9 cellular contexts compared by ENCODE assay signal in the genomic region with DNA sequence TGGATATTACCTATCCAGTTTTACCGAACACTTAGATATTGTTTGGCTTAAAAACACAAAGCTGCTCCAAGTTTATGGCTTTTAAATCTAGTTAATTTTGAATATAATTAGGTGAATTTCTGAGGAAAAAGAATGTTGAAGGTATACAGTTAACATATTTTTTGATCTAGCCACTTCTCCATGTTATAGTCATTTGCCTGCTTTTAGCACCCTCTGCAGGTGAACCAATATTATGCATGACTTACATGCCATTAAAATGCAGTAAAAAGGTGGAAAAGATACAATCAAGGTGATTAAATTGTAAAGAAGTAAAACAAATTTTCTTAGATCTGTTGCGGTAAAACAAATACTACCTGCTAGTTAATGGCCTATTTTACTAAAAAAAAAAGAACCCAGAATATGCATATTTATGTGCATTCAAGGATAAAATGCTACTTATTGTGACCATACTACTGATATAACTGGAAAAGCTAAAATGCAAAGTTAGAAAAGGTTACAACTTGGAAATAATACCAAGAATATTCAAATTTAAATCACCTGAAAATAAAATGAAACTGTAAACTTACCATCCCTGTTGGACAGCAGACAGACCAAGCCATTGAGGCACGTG.
DNase-seq lines count a peak whose midpoint lies in the region; FAIRE-seq and TF ChIP-seq lines count a peak whose summit lies in the region.
"Had no signal": no experiment of that assay in that cellular context is flagged by ENCODE, and none has a peak within 500 bp of the region (broad histone marks: within the 10 kb centered on the region; RNA-seq: fewer than 3 reads in every experiment).

No MANE protein-coding gene starts in this region.

- DNase-seq in DMS53 treated with DMSO at 0.1 percent for 48 hours (lab: John Stamatoyannopoulos, UW; ENCODE audit: unreplicated experiment), result peak; percentile 24
- peak; percentile 5 for DNase-seq in HTR-8/SVneo (ENCODE audit: insufficient read length, low spot score)
- peak; percentile 40 for DNase-seq in RKO (ENCODE audit: low spot score)
- no peak for DNase-seq in frontal cortex (ENCODE audit: low spot score in 2 of 2)
- no peak for DNase-seq in spleen
- DNase-seq in activated effector memory CD4-positive, alpha-beta T cell treated with anti-CD3 and anti-CD28 coated beads, Interleukin-2, amount 50 U/mL, for 16 hours, result no peak
- no peak for DNase-seq in stimulated activated CD4-positive, alpha-beta T cell treated with anti-CD3 and anti-CD28 coated beads, Interleukin-12 subunit alpha, Interleukin-12 subunit beta, amount 100 ng/mL, for 4 hours
- no peak for DNase-seq in posterior cingulate gyrus
- DNase-seq: pancreas had no signal

- no peak for TF ChIP-seq POLR2A in spleen (IDR thresholded peaks at IDR 0.05)

- H3K9me3 ChIP-seq in spleen, result peaks cover 0 to 3% (median 0%) of the 10 kb centered on the region in 8 donors
- H3K9me3 ChIP-seq: pancreas had no signal

- peaks cover 0 to 81% (median 10%) of the 10 kb centered on the region in 6 donors for H3K36me3 ChIP-seq in spleen
- H3K36me3 ChIP-seq: pancreas had no signal

- no peak overlapping the region for H3K27ac ChIP-seq in spleen
- H3K27ac ChIP-seq: pancreas had no signal

- H3K4me1 ChIP-seq in spleen, result no peaks in the 10 kb centered on the region
- H3K4me1 ChIP-seq: pancreas had no signal

- TF ChIP-seq CTCF in spleen (IDR thresholded peaks at IDR 0.05 in 8 of 11, conservative IDR thresholded peaks at IDR 0.05 in 3 of 11), result peak in 10 of 11 experiments; percentile 18 to 57 (median 42)

- 96 to 98% (median 98%) methylated on average over 3 of the region's 3 CpGs for WGBS in spleen, 5 donors

- H3K27me3 ChIP-seq in spleen (replicated peaks in 1 of 7), result no peaks in the 10 kb centered on the region
- H3K27me3 ChIP-seq: pancreas had no signal

- intact Hi-C loops in spleen (cut with DNase I; ENCODE audit: low total_unique reads) (no loop called here), posterior cingulate gyrus (cut with DNase I) (loop anchor here (10.0 kb wide), 3 partner anchors 298 to 598 kb away; no protein-coding TSS in a partner anchor)

- H3K4me3 ChIP-seq in spleen, result no peak overlapping the region
- H3K4me3 ChIP-seq: pancreas had no signal

- FAIRE-seq in HTR-8/SVneo (lab: Jason Lieb, UNC) (no peak), frontal cortex (lab: Jason Lieb, UNC) (peak; percentile 81)

Comparison
In these comparisons a context has a peak if more than half of its experiments do, and no peak if none do; other contexts are left out.
1. DNase-seq: peak in DMS53 treated with DMSO at 0.1 percent for 48 hours (single experiment), HTR-8/SVneo (single experiment) and RKO (single experiment); none in frontal cortex (0 of 2), spleen (single experiment), activated effector memory CD4-positive, alpha-beta T cell treated with anti-CD3 and anti-CD28 coated beads, Interleukin-2, amount 50 U/mL, for 16 hours (single experiment), stimulated activated CD4-positive, alpha-beta T cell treated with anti-CD3 and anti-CD28 coated beads, Interleukin-12 subunit alpha, Interleukin-12 subunit beta, amount 100 ng/mL, for 4 hours (single experiment) and posterior cingulate gyrus (0 of 10).